ENCODE assay signal across 8 cellular contexts in the genomic region with DNA sequence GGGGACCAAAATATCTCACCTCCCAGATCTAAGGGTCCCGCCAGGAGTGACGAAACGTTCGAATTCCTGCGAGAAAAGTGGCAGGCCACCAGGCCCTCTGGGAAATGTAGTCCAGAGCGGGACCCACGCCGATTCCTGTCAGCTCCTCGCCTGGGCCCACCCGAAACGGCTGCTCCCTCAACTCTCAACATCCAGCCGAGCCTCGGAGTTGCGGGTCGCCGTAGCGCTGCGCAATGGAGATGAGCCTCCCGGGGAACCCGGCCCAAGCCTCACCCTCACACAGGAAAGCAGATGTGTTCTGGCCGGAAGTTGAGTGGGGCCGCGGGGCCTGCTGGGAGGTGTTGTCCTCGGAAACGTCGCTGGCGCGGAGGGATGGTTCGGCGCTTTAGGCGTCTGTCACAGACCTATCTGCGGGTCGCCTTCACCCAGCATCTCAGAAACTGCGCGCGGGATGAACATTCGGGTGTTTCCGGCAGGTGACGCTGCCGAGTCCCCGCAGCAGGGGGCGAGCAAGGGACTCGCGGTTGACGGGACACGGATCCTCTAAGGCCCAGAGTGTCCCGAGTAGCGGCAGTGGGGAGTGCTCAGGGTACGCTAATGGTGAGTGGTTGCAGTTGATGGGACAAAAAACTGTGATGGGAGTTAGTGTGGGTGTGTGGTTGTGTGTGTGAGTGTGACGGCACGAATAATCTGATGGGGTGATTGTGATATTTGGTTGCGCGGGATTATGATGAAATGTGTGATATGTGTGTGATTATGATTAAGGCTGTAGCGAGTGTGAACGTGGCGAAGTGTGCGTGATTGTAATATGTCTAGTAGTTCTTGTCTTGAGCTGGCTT. TPM values are rescaled to one million over a fixed set of nuclear protein-coding genes. Genes with fewer than 3 reads are reported as not detected.
DNase-seq lines count a peak whose midpoint lies in the region; ATAC-seq, FAIRE-seq and TF ChIP-seq lines count a peak whose summit lies in the region.

Gene ZNF568 (plus strand): TSS at position 341 of the 839 bp plus-strand sequence. CDS start 6,439 bp downstream, outside the sequence.
Gene ZNF829 (minus strand): TSS at position 300 of the 839 bp plus-strand sequence. CDS start 1,124 bp downstream, outside the sequence.

- peak within 1 kb of the TSS; percentile 80 for H3K27ac ChIP-seq in CD8-positive, alpha-beta T cell (ENCODE audit: low read depth, low read length)

- TF ChIP-seq CTCF in CD8-positive, alpha-beta T cell (IDR thresholded peaks at IDR 0.05): peak; percentile 91
- TF ChIP-seq CTCF in fibroblast of villous mesenchyme (IDR thresholded peaks at IDR 0.05; ENCODE audit: insufficient read depth, low read depth, low read length): peak; percentile 67
- TF ChIP-seq CTCF in nephron progenitor cell (IDR thresholded peaks at IDR 0.05): peak; percentile 65

- POLR2A ChIA-PET in CD8-positive, alpha-beta T cell (lab: Charles Lee): interaction anchor here (0.8 to 1.5 kb wide), 6 partner anchors 13 to 538 kb away, joined by 3 to 5 read pairs (median 3); partner anchors contain the start of genes ZFP14, ZNF382 and ZNF790

- FAIRE-seq in RCC 7860 (lab: Jason Lieb, UNC): no peak

- peaks cover 71% of the 10 kb centered on the region for H3K36me3 Mint-ChIP-seq in CD8-positive, alpha-beta T cell
- H3K36me3 Mint-ChIP-seq in nephron progenitor cell (ENCODE audit: low read depth): peaks cover 96% of the 10 kb centered on the region

- peak within 1 kb of the TSS; percentile 89 for H3K4me3 Mint-ChIP-seq in CD8-positive, alpha-beta T cell
- H3K4me3 Mint-ChIP-seq in nephron progenitor cell: peak within 1 kb of the TSS; percentile 96

- H3K4me3 ChIP-seq in CD8-positive, alpha-beta T cell (ENCODE audit: low read depth, low read length): peak within 1 kb of the TSS; percentile 79
- peak within 1 kb of the TSS; percentile 91 for H3K4me3 ChIP-seq in fibroblast of villous mesenchyme (ENCODE audit: low read depth, low read length)

- H3K27ac Mint-ChIP-seq in CD8-positive, alpha-beta T cell: peak within 1 kb of the TSS; percentile 95
- peak within 1 kb of the TSS; percentile 92 for H3K27ac Mint-ChIP-seq in nephron progenitor cell

- peaks cover 10% of the 10 kb centered on the region for H3K4me1 ChIP-seq in CD8-positive, alpha-beta T cell (ENCODE audit: insufficient read depth, low read length)

- CTCF ChIA-PET in CD8-positive, alpha-beta T cell (lab: Charles Lee): interaction anchor here (1.1 kb wide), 1 partner anchor 11 kb away, joined by 3 read pairs; no protein-coding TSS in a partner anchor

- H3K27me3 Mint-ChIP-seq in CD8-positive, alpha-beta T cell (ENCODE audit: low read depth): no peaks in the 10 kb centered on the region
- no peaks in the 10 kb centered on the region for H3K27me3 Mint-ChIP-seq in nephron progenitor cell (ENCODE audit: low read depth, poor library complexity)

- peak; percentile 82 to 97 (median 91) for DNase-seq in CD8-positive, alpha-beta T cell
- DNase-seq in HT1080 (ENCODE audit: low read depth) (peak; percentile 89), RCC 7860 (ENCODE audit: low spot score) (peak; percentile 61), activated gamma-delta T cell treated with Interleukin-2 at 50 U/mL for 16 hours (peak; percentile 89), fibroblast of villous mesenchyme (ENCODE audit: low read depth) (peak; percentile 92), nephron progenitor cell (peak; percentile 83)
- DNase-seq in stimulated activated naive CD8-positive, alpha-beta T cell treated with anti-CD3 and anti-CD28 coated beads, Interleukin-15, Interleukin-2, amounts not matched to agents 100 U/mL and 50 U/mL, for 24 hours: peak; percentile 90

- peaks cover 4% of the 10 kb centered on the region for H3K9me3 ChIP-seq in CD8-positive, alpha-beta T cell (ENCODE audit: low read length)

- peak; percentile 97 for ATAC-seq in CD8-positive, alpha-beta T cell
- peak; percentile 88 for ATAC-seq in GM19463 (IDR thresholded peaks at IDR 0.05; ENCODE audit: unreplicated experiment)
- peak; percentile 97 for ATAC-seq in stimulated activated naive CD8-positive, alpha-beta T cell treated with anti-CD3 and anti-CD28 coated beads, Interleukin-15, Interleukin-2, amounts not matched to agents 100 U/mL and 50 U/mL, for 24 hours

- H3K9me3 Mint-ChIP-seq in CD8-positive, alpha-beta T cell: peaks cover 24% of the 10 kb centered on the region
- H3K9me3 Mint-ChIP-seq in nephron progenitor cell: peaks cover 93% of the 10 kb centered on the region

- no peaks in the 10 kb centered on the region for H3K27me3 ChIP-seq in CD8-positive, alpha-beta T cell (ENCODE audit: insufficient read depth, low read length)

- no peaks in the 10 kb centered on the region for H3K36me3 ChIP-seq in CD8-positive, alpha-beta T cell (ENCODE audit: insufficient read depth, low read length)

- intact Hi-C loops in CD8-positive, alpha-beta T cell (cut with DNase I, micrococcal nuclease): loop anchor here (1.0 to 10.0 kb wide), 26 partner anchors 57 to 863 kb away; partner anchors contain the start of genes ZFP14 (in 2 of the 2), ZNF260 (in 2 of the 2), ZNF345 (in 2 of the 2) and ZNF420 (in 2 of the 2)

- H3K4me1 Mint-ChIP-seq in CD8-positive, alpha-beta T cell (ENCODE audit: low read depth): peaks cover 36% of the 10 kb centered on the region
- peaks cover 23% of the 10 kb centered on the region for H3K4me1 Mint-ChIP-seq in nephron progenitor cell

RNA-seq across cellular contexts. Expression of gene ZNF568, which starts in this region (rescaled TPM):
- total RNA-seq in CD8-positive, alpha-beta T cell: 1 to 10 TPM; 4.6 to 5.5 TPM
- 11.3 and 13.9 TPM in 2 replicates for total RNA-seq in HT1080 (2014; rRNA removed; shearing (Covaris generic))
- 2.8 and 5.2 TPM in 2 replicates for polyA plus RNA-seq in HT1080 (2015; cell fraction: cytosol; rRNA removed)
- 3.2 and 3.9 TPM in 2 replicates for polyA plus RNA-seq in HT1080 (2015; cell fraction: nucleus; rRNA removed)
- total RNA-seq in fibroblast of villous mesenchyme: 8.7 and 11.2 TPM in 2 replicates

RNA-seq across cellular contexts. Expression of gene ZNF829, which starts in this region (rescaled TPM):
- total RNA-seq in CD8-positive, alpha-beta T cell: 1 to 10 TPM; 6.1 to 6.2 TPM
- total RNA-seq in HT1080 (2014; rRNA removed; shearing (Covaris generic)): 2.7 and 4.1 TPM in 2 replicates
- polyA plus RNA-seq in HT1080 (2015; cell fraction: cytosol; rRNA removed): 1.3 and 1.5 TPM in 2 replicates
- 1.4 and 1.5 TPM in 2 replicates for polyA plus RNA-seq in HT1080 (2015; cell fraction: nucleus; rRNA removed)
- 2.6 and 3.5 TPM in 2 replicates for total RNA-seq in fibroblast of villous mesenchyme

Comparison
In these comparisons a context has a peak if more than half of its experiments do, and no peak if none do; other contexts are left out.
1. Peak in every context shown above with its lines: DNase-seq, ATAC-seq, H3K4me3 ChIP-seq and H3K27ac ChIP-seq.